Comparison of ENCODE assay signal across 23 cellular contexts in the genomic region with DNA sequence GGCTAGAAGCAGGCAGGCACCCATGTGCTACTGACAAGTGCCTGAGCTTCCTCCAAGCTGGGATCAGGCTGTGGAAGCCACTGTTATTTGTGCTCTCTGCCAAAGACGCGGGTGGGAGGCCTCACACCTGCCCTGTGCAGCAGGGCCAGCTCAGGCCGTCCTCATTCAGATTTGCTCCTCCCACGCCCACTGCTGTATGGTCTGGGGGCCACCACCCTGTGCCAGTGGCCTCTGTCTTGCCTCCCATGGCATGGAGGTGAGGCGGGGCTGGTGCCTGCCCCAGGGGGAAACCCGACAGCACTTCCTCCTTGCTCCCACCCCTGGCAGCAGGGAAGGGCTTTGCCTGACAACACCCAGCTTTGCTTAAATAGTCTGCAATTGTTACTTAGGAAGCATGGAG.
"Had no signal": no experiment of that assay in that cellular context is flagged by ENCODE, and none has a peak within 500 bp of the region (broad histone marks: within the 10 kb centered on the region; RNA-seq: fewer than 3 reads in every experiment).

No MANE protein-coding gene starts in this region.

- H3K27me3 ChIP-seq: colonic mucosa, heart left ventricle, pancreas, suprapubic skin, thyroid gland, uterus had no signal

- H3K27ac Mint-ChIP-seq: immature natural killer cell; naive thymus-derived CD4-positive, alpha-beta T cell; nephron progenitor cell; progenitor cell of endocrine pancreas; type B pancreatic cell had no signal

- H3K4me1 Mint-ChIP-seq: immature natural killer cell; naive thymus-derived CD4-positive, alpha-beta T cell; nephron progenitor cell had no signal

- H3K9me3 ChIP-seq: colonic mucosa, heart left ventricle, pancreas, suprapubic skin, thyroid gland, uterus had no signal

- DNase-seq: colonic mucosa; dermis blood vessel endothelial cell; effector CD8-positive, alpha-beta T cell; foreskin melanocyte; heart left ventricle; hypothalamus; immature natural killer cell; kidney; left cardiac atrium; left ventricle myocardium superior; mesendoderm; naive thymus-derived CD4-positive, alpha-beta T cell; nephron progenitor cell; stimulated activated CD4-positive, alpha-beta T cell treated with anti-CD3 and anti-CD28 coated beads, Interleukin-2, amount 100 ng/mL, for 48 hours; stimulated activated naive CD8-positive, alpha-beta T cell treated with anti-CD3 and anti-CD28 coated beads, Interleukin-15, Interleukin-2, amounts not matched to agents 100 U/mL and 50 U/mL, for 24 hours; thyroid gland; uterus had no signal

- H3K9me3 Mint-ChIP-seq: nephron progenitor cell, type B pancreatic cell had no signal

- H3K4me2 ChIP-seq: smooth muscle cell had no signal

- H3K27me3 Mint-ChIP-seq: naive thymus-derived CD4-positive, alpha-beta T cell; progenitor cell of endocrine pancreas; type B pancreatic cell had no signal

- H3K36me3 Mint-ChIP-seq: immature natural killer cell; naive thymus-derived CD4-positive, alpha-beta T cell; type B pancreatic cell had no signal

- H3K4me1 ChIP-seq: colonic mucosa, heart left ventricle, pancreas, suprapubic skin, thyroid gland, uterus had no signal

- H3K27ac ChIP-seq: colonic mucosa, heart left ventricle, pancreas, suprapubic skin, thyroid gland, uterus had no signal

- H3K4me3 Mint-ChIP-seq: immature natural killer cell; naive thymus-derived CD4-positive, alpha-beta T cell; nephron progenitor cell; type B pancreatic cell had no signal

- H3K4me3 ChIP-seq: colonic mucosa, heart left ventricle, lung, pancreas, smooth muscle cell, suprapubic skin, thyroid gland, uterus had no signal

- H3K36me3 ChIP-seq: colonic mucosa, heart left ventricle, pancreas, suprapubic skin, thyroid gland, uterus had no signal
